Comparison of ENCODE assay signal across 18 cellular contexts in the genomic region with DNA sequence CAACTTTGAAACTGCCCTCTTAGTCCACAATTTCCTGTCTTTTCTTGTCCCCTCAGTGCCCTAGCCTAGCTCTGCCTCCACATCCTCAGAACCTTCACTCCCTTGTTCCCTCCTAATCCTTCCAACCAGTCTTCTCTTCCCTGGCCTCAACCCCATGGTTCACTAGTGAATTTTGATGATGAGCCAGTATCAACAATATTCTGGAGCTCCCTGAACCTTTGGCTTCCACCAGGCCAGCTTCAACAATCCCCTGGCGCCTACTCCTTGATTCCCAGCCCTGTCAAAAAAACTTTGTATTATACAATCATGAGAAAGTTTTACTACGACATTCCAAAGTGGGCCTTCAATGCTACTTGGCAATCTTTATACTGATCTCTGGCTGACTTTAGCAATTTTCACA.
"Had no signal": no experiment of that assay in that cellular context is flagged by ENCODE, and none has a peak within 500 bp of the region (broad histone marks: within the 10 kb centered on the region; RNA-seq: fewer than 3 reads in every experiment).

No MANE protein-coding gene starts in this region.

- H3K4me1 ChIP-seq: SJCRH30, transverse colon had no signal

- H3K36me3 ChIP-seq: brain microvascular endothelial cell, ovary, SJCRH30, transverse colon had no signal

- H3K9me3 Mint-ChIP-seq: central memory CD8-positive, alpha-beta T cell had no signal

- H3K4me2 ChIP-seq: hepatocyte had no signal

- H2AFZ ChIP-seq: hepatocyte had no signal

- H3K27me3 Mint-ChIP-seq: activated naive CD4-positive, alpha-beta T cell treated with anti-CD3 and anti-CD28 coated beads, Interleukin-2, amount 50 U/mL, for 24 hours; central memory CD8-positive, alpha-beta T cell; naive B cell had no signal

- H3K36me3 Mint-ChIP-seq: naive B cell had no signal

- H3K79me2 ChIP-seq: hepatocyte had no signal

- H3K9me3 ChIP-seq: ovary, SJCRH30 had no signal

- H3K4me3 Mint-ChIP-seq: activated naive CD4-positive, alpha-beta T cell treated with anti-CD3 and anti-CD28 coated beads, Interleukin-2, amount 50 U/mL, for 24 hours; central memory CD8-positive, alpha-beta T cell; naive B cell had no signal

- DNase-seq: activated CD4-positive, CD25-positive, alpha-beta regulatory T cell; activated CD8-positive, alpha-beta memory T cell treated with anti-CD3 and anti-CD28 coated beads, Interleukin-2, amount 50 U/mL, for 48 hours; activated effector memory CD4-positive, alpha-beta T cell treated with Interleukin-2 at 50 U/mL for 16 hours; brain microvascular endothelial cell; islet precursor cell; mammary epithelial cell; naive B cell; ovary; SJCRH30; stimulated activated CD4-positive, alpha-beta T cell treated with anti-CD3 and anti-CD28 coated beads, Interleukin-12 subunit alpha, Interleukin-12 subunit beta, amount 100 ng/mL, for 4 hours; stimulated activated CD4-positive, alpha-beta T cell treated with anti-CD3 and anti-CD28 coated beads, Interleukin-2, amount 100 ng/mL, for 24 hours; substantia nigra; transverse colon had no signal

- H3K27ac ChIP-seq: brain microvascular endothelial cell, coronary artery, hepatocyte, ovary, SJCRH30, transverse colon had no signal

- ATAC-seq: esophagus mucosa had no signal

- H3K27me3 ChIP-seq: brain microvascular endothelial cell, hepatocyte, ovary, SJCRH30, transverse colon had no signal

- H3K4me3 ChIP-seq: coronary artery, hepatocyte, ovary, SJCRH30, transverse colon had no signal
